ENCODE assay signal across 1 cellular context in genomic region chr19:50875795-50876422, GRCh38.
TF ChIP-seq lines count a peak whose summit lies in the region.

No MANE protein-coding gene starts in this region.

TF ChIP-seq in GM12878, 131 proteins besides CTCF, POLR2A, EP300 and RAD21 (continues in another document):
- TF ChIP-seq SIN3A (IDR thresholded peaks at IDR 0.05; ENCODE audit: low read depth, low read length): no peak
- no peak for TF ChIP-seq NFYA (IDR thresholded peaks at IDR 0.05; ENCODE audit: borderline replicate concordance, low read depth, low read length)
- no peak for TF ChIP-seq EZH2 (IDR thresholded peaks at IDR 0.05; ENCODE audit: borderline replicate concordance, control insufficient read depth, low read depth, low read length)
- no peak for TF ChIP-seq FOXK2 (IDR thresholded peaks at IDR 0.05)
- TF ChIP-seq NR2F1 (conservative IDR thresholded peaks at IDR 0.05): no peak
- TF ChIP-seq ZNF24 (IDR thresholded peaks at IDR 0.05): no peak
- TF ChIP-seq, protein P1, sequence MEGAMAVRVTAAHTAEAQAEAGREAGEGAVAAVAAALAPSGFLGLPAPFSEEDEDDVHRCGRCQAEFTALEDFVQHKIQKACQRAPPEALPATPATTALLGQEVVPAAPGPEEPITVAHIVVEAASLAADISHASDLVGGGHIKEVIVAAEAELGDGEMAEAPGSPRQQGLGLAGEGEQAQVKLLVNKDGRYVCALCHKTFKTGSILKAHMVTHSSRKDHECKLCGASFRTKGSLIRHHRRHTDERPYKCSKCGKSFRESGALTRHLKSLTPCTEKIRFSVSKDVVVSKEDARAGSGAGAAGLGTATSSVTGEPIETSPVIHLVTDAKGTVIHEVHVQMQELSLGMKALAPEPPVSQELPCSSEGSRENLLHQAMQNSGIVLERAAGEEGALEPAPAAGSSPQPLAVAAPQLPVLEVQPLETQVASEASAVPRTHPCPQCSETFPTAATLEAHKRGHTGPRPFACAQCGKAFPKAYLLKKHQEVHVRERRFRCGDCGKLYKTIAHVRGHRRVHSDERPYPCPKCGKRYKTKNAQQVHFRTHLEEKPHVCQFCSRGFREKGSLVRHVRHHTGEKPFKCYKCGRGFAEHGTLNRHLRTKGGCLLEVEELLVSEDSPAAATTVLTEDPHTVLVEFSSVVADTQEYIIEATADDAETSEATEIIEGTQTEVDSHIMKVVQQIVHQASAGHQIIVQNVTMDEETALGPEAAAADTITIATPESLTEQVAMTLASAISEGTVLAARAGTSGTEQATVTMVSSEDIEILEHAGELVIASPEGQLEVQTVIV (IDR thresholded peaks at IDR 0.05; ENCODE audit: borderline replicate concordance, partially characterized antibody): no peak
- no peak for TF ChIP-seq ZBED1 (IDR thresholded peaks at IDR 0.05; ENCODE audit: borderline replicate concordance)
- TF ChIP-seq ETV6 (conservative IDR thresholded peaks at IDR 0.05 in 1 of 2, IDR thresholded peaks at IDR 0.05 in 1 of 2; ENCODE audit: borderline replicate concordance in 1 of 2, low read depth in 1 of 2): no peak
- no peak for TF ChIP-seq LARP7 (IDR thresholded peaks at IDR 0.05)
- TF ChIP-seq CBX5 (IDR thresholded peaks at IDR 0.05; ENCODE audit: low read depth): no peak
- TF ChIP-seq CBFB (IDR thresholded peaks at IDR 0.05; ENCODE audit: low read depth): no peak
- no peak for TF ChIP-seq RFX5 (IDR thresholded peaks at IDR 0.05; ENCODE audit: low read depth, low read length)
- no peak for TF ChIP-seq SP1 (IDR thresholded peaks at IDR 0.05; ENCODE audit: low read depth, low read length)
- TF ChIP-seq SMAD5 (IDR thresholded peaks at IDR 0.05; ENCODE audit: low read depth): no peak
- TF ChIP-seq, protein P2, sequence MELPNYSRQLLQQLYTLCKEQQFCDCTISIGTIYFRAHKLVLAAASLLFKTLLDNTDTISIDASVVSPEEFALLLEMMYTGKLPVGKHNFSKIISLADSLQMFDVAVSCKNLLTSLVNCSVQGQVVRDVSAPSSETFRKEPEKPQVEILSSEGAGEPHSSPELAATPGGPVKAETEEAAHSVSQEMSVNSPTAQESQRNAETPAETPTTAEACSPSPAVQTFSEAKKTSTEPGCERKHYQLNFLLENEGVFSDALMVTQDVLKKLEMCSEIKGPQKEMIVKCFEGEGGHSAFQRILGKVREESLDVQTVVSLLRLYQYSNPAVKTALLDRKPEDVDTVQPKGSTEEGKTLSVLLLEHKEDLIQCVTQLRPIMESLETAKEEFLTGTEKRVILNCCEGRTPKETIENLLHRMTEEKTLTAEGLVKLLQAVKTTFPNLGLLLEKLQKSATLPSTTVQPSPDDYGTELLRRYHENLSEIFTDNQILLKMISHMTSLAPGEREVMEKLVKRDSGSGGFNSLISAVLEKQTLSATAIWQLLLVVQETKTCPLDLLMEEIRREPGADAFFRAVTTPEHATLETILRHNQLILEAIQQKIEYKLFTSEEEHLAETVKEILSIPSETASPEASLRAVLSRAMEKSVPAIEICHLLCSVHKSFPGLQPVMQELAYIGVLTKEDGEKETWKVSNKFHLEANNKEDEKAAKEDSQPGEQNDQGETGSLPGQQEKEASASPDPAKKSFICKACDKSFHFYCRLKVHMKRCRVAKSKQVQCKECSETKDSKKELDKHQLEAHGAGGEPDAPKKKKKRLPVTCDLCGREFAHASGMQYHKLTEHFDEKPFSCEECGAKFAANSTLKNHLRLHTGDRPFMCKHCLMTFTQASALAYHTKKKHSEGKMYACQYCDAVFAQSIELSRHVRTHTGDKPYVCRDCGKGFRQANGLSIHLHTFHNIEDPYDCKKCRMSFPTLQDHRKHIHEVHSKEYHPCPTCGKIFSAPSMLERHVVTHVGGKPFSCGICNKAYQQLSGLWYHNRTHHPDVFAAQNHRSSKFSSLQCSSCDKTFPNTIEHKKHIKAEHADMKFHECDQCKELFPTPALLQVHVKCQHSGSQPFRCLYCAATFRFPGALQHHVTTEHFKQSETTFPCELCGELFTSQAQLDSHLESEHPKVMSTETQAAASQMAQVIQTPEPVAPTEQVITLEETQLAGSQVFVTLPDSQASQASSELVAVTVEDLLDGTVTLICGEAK (IDR thresholded peaks at IDR 0.05; ENCODE audit: borderline replicate concordance): peak; percentile 24; the same call in 1 of the 2 replicates
- TF ChIP-seq REST (IDR thresholded peaks at IDR 0.05; ENCODE audit: low read depth, low read length): no peak
- no peak for TF ChIP-seq EED (IDR thresholded peaks at IDR 0.05; ENCODE audit: low read depth)
- no peak for TF ChIP-seq ZBTB4 (CRISPR knock-in tag; IDR thresholded peaks at IDR 0.05)
- no peak for TF ChIP-seq TCF7 (IDR thresholded peaks at IDR 0.05; ENCODE audit: borderline replicate concordance)
- TF ChIP-seq NFXL1 (IDR thresholded peaks at IDR 0.05; ENCODE audit: borderline replicate concordance): no peak
- peak; percentile 26; the same call in 1 of the 2 replicates for TF ChIP-seq MTA2 (IDR thresholded peaks at IDR 0.05; ENCODE audit: low read depth)
- 0 out of 2 replicates have a peak, but pooled peaks have one; percentile 14 for TF ChIP-seq SPI1 (IDR thresholded peaks at IDR 0.05; ENCODE audit: borderline replicate concordance, insufficient read depth, low read depth, low read length)
- TF ChIP-seq ZNF622 (IDR thresholded peaks at IDR 0.05): no peak
- no peak for TF ChIP-seq GATAD2B (conservative IDR thresholded peaks at IDR 0.05; ENCODE audit: low read depth)
- no peak for TF ChIP-seq HCFC1 (IDR thresholded peaks at IDR 0.05; ENCODE audit: low read length)
- peak; percentile 69; the same call in 1 of the 2 replicates for TF ChIP-seq PAX8 (IDR thresholded peaks at IDR 0.05)
- TF ChIP-seq ZNF384 (IDR thresholded peaks at IDR 0.05; ENCODE audit: borderline replicate concordance, low read depth, low read length): no peak
- TF ChIP-seq SMAD1 (IDR thresholded peaks at IDR 0.05; ENCODE audit: low read depth, partially characterized antibody): peak; percentile 69
- no peak for TF ChIP-seq IRF5 (IDR thresholded peaks at IDR 0.05; ENCODE audit: borderline replicate concordance)
- TF ChIP-seq RBBP5 (conservative IDR thresholded peaks at IDR 0.05): no peak
- TF ChIP-seq RELA (IDR thresholded peaks at IDR 0.05; ENCODE audit: borderline replicate concordance, partially characterized antibody): no peak
- TF ChIP-seq YBX1 (IDR thresholded peaks at IDR 0.05): peak; percentile 56; the same call in 1 of the 2 replicates
- TF ChIP-seq USF1 (IDR thresholded peaks at IDR 0.05; ENCODE audit: borderline replicate concordance, extremely low read length, insufficient read depth, low read depth, low read length): no peak
- TF ChIP-seq PRDM15 (CRISPR knock-in tag; IDR thresholded peaks at IDR 0.05): no peak
- no peak for TF ChIP-seq ZBTB33 (IDR thresholded peaks at IDR 0.05)
